ENCODE assay signal across 14 cellular contexts in the genomic region with DNA sequence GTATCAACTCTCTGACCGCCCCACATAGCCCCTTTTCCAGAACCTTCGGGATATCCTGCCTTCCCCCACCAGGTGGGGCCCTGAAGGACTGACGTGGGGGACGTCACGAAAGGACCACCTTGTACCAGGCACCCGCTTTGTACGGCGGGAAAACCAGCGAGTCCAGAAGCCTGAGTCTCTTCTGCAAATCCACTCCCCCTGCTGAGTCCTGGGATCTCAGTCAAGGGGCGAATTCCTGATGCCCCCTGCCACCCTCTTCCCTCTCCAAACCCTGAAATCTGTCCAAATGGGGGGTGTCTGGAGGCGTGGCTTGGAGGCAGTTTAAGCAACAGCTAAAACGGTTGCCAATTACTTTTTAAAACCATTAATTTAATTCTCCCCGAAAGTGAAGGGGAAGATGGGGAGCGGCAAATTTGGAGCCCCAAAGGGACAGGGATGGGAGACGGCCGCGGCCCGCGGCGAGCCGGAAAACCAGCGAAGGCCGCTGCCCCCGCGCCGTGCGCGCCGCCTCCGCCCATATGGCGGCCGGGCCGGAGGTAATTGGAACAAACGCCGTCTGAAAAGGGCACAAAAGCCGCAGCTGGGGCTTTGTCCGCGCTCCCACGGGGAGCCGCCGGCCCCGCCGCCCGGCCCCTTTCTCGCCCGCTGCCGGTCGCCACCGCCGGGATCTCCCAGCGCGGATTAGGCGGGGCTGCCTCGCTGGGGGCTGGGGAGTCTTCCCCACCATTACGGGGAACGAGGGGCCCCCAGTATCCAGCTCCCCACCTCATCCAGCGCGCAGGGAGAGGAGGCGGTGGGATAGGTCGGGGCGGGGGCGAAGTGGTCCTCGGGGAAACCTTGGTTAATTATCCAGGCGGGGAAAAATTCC. TPM values are rescaled to one million over a fixed set of nuclear protein-coding genes. Genes with fewer than 3 reads are reported as not detected.
DNase-seq lines count a peak whose midpoint lies in the region; ATAC-seq and TF ChIP-seq lines count a peak whose summit lies in the region.
"Had no signal": no experiment of that assay in that cellular context is flagged by ENCODE, and none has a peak within 500 bp of the region (broad histone marks: within the 10 kb centered on the region; RNA-seq: fewer than 3 reads in every experiment).

No MANE protein-coding gene starts in this region.

- ATAC-seq in HG03159 (IDR thresholded peaks at IDR 0.05; ENCODE audit: unreplicated experiment), result no peak
- ATAC-seq: activated CD4-positive, alpha-beta T cell treated with anti-CD3 and anti-CD28 coated beads for 36 hours had no signal

- no peaks in the 10 kb centered on the region for H3K36me3 Mint-ChIP-seq in activated naive CD4-positive, alpha-beta T cell treated with anti-CD3 and anti-CD28 coated beads, Interleukin-2, amount 50 U/mL, for 24 hours
- no peaks in the 10 kb centered on the region for H3K36me3 Mint-ChIP-seq in activated naive CD4-positive, alpha-beta T cell treated with anti-CD3 and anti-CD28 coated beads for 36 hours (ENCODE audit: low read depth)

- H3K27ac Mint-ChIP-seq in activated naive CD4-positive, alpha-beta T cell treated with anti-CD3 and anti-CD28 coated beads, Interleukin-2, amount 50 U/mL, for 24 hours, result no peak overlapping the region
- no peak overlapping the region for H3K27ac Mint-ChIP-seq in activated naive CD4-positive, alpha-beta T cell treated with anti-CD3 and anti-CD28 coated beads for 36 hours
- H3K27ac Mint-ChIP-seq: activated CD4-positive, alpha-beta T cell treated with anti-CD3 and anti-CD28 coated beads for 36 hours had no signal

- peaks cover 79% of the 10 kb centered on the region for H3K27me3 ChIP-seq in skeletal muscle satellite cell (ENCODE audit: control insufficient read depth, insufficient read depth, low read length)

- H3K36me3 ChIP-seq in skeletal muscle satellite cell (ENCODE audit: insufficient read depth, low read length), result no peaks in the 10 kb centered on the region

- H3K9ac ChIP-seq in skeletal muscle satellite cell (ENCODE audit: low read depth, low read length), result no peak overlapping the region

- CTCF ChIA-PET in activated naive CD4-positive, alpha-beta T cell treated with anti-CD3 and anti-CD28 coated beads for 36 hours (lab: Charles Lee), result interaction anchor here (0.5 kb wide), 1 partner anchor 10 kb away, joined by 3 read pairs; no protein-coding TSS in a partner anchor

- H3K27me3 Mint-ChIP-seq in activated naive CD4-positive, alpha-beta T cell treated with anti-CD3 and anti-CD28 coated beads, Interleukin-2, amount 50 U/mL, for 24 hours, result peaks cover 46% of the 10 kb centered on the region
- peaks cover 62% of the 10 kb centered on the region for H3K27me3 Mint-ChIP-seq in activated naive CD4-positive, alpha-beta T cell treated with anti-CD3 and anti-CD28 coated beads for 36 hours (ENCODE audit: low read depth)

- no peak for TF ChIP-seq CTCF in epithelial cell of proximal tubule (conservative IDR thresholded peaks at IDR 0.05; ENCODE audit: low read depth, low read length)

- peak overlapping the region; percentile 42 for H3K4me2 ChIP-seq in skeletal muscle satellite cell (ENCODE audit: low read length)

- no peak for DNase-seq in activated naive CD4-positive, alpha-beta T cell treated with anti-CD3 and anti-CD28 coated beads for 36 hours
- peak; percentile 77 for DNase-seq in NCI-H69 (lab: John Stamatoyannopoulos, UW)
- DNase-seq in epithelial cell of proximal tubule (ENCODE audit: low read depth), result no peak
- DNase-seq in HPDE6-E6E7 (ENCODE audit: extremely low spot score), result no peak
- no peak for DNase-seq in NCI-H1105 treated with DMSO at 0.1 percent for 48 hours (lab: John Stamatoyannopoulos, UW)
- DNase-seq: C1 segment of cervical spinal cord, NCI-H2107, SHP77 had no signal

- no peaks in the 10 kb centered on the region for H3K9me3 ChIP-seq in skeletal muscle satellite cell (replicated peaks; ENCODE audit: low read length)

- H3K4me3 Mint-ChIP-seq in activated naive CD4-positive, alpha-beta T cell treated with anti-CD3 and anti-CD28 coated beads, Interleukin-2, amount 50 U/mL, for 24 hours, result peak overlapping the region; percentile 66
- no peak overlapping the region for H3K4me3 Mint-ChIP-seq in activated naive CD4-positive, alpha-beta T cell treated with anti-CD3 and anti-CD28 coated beads for 36 hours
- H3K4me3 Mint-ChIP-seq: activated CD4-positive, alpha-beta T cell treated with anti-CD3 and anti-CD28 coated beads for 36 hours had no signal

- H3K4me3 ChIP-seq in epithelial cell of proximal tubule (ENCODE audit: low read depth, low read length) (peak overlapping the region; percentile 27), skeletal muscle satellite cell (ENCODE audit: low read length) (no peak overlapping the region)

- H3K4me1 Mint-ChIP-seq in activated naive CD4-positive, alpha-beta T cell treated with anti-CD3 and anti-CD28 coated beads, Interleukin-2, amount 50 U/mL, for 24 hours, result peaks cover 37% of the 10 kb centered on the region
- H3K4me1 Mint-ChIP-seq in activated naive CD4-positive, alpha-beta T cell treated with anti-CD3 and anti-CD28 coated beads for 36 hours (ENCODE audit: low read depth), result peaks cover 26% of the 10 kb centered on the region

- peaks cover 10% of the 10 kb centered on the region for H3K4me1 ChIP-seq in skeletal muscle satellite cell (ENCODE audit: control insufficient read depth, insufficient read depth, low read length)

- H3K9me3 Mint-ChIP-seq in activated naive CD4-positive, alpha-beta T cell treated with anti-CD3 and anti-CD28 coated beads, Interleukin-2, amount 50 U/mL, for 24 hours, result no peaks in the 10 kb centered on the region
- no peaks in the 10 kb centered on the region for H3K9me3 Mint-ChIP-seq in activated naive CD4-positive, alpha-beta T cell treated with anti-CD3 and anti-CD28 coated beads for 36 hours

- intact Hi-C loops in activated naive CD4-positive, alpha-beta T cell treated with anti-CD3 and anti-CD28 coated beads for 36 hours (cut with micrococcal nuclease), result loop anchor here (5.0 to 10.0 kb wide), 2 partner anchors 270 to 937 kb away; no protein-coding TSS in a partner anchor

RNA-seq across cellular contexts. Expression of a gene that starts 6.6 kb away (rescaled TPM):
- not detected for total RNA-seq in activated naive CD4-positive, alpha-beta T cell treated with anti-CD3 and anti-CD28 coated beads for 36 hours
- 0.06 TPM in 1 of 2 replicates, not detected in the other for total RNA-seq in epithelial cell of proximal tubule
- total RNA-seq in skeletal muscle satellite cell (2012; rRNA removed), result under 0.01 TPM in 1 of 2 replicates, not detected in the other
- total RNA-seq: activated CD4-positive, alpha-beta T cell treated with anti-CD3 and anti-CD28 coated beads for 36 hours; HT-29; kidney had no signal

RNA-seq across cellular contexts. Expression of a gene that starts 42.9 kb away (rescaled TPM):
- not detected for total RNA-seq in activated naive CD4-positive, alpha-beta T cell treated with anti-CD3 and anti-CD28 coated beads for 36 hours
- 6.3 and 11.8 TPM in 2 replicates for total RNA-seq in epithelial cell of proximal tubule
- 4.8 and 7.9 TPM in 2 replicates for total RNA-seq in skeletal muscle satellite cell (2012; rRNA removed)
